8 cellular contexts compared by ENCODE assay signal in the genomic region with DNA sequence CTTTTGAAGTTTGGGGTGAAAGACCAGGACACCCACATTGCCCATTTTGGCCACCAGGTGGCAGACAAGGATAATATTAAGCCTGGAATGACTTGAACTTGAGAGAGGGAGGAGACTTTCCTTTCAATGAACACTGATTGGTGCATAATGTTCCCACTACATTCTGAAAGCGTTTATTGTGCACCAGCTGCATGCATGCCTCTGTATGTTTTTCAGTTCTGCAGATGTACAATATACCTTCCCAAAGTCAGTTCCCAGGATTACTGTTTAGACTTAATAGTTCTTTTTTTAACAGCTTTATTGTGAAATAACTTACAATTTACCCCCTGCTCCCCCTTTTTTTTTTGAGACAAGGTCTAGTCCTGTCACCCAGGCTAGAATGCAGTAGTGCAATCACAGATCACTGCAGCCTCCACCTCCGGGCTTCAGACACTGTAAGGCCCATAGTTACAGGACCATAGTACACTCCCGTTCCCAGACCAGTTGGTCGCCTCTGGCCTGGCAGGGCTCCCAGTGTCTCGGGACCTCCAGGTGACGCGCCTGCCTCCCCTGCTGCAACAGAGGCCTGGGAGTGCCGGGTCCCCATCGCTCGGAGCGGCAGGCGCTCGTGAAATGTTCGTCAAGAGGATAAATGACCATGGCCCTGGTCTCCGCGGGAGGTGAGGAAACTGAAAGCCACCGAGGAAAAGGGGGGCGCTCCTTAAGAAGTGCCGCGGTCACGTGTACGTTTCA. TPM values are rescaled to one million over a fixed set of nuclear protein-coding genes. Genes with fewer than 3 reads are reported as not detected.
DNase-seq lines count a peak whose midpoint lies in the region; ATAC-seq and TF ChIP-seq lines count a peak whose summit lies in the region.

No MANE protein-coding gene starts in this region.

- DNase-seq in COLO668 (lab: John Stamatoyannopoulos, UW; ENCODE audit: unreplicated experiment) (peak; percentile 79), LHCN-M2 (ENCODE audit: low read depth) (peak; percentile 85), SIG-M5 (lab: John Stamatoyannopoulos, UW) (peak; percentile 29), foreskin keratinocyte (peak; percentile 59 to 77), nucleus accumbens (lab: John Stamatoyannopoulos, UW) (peak in 48 of 56 donors; percentile 12 to 90 (median 60)), stromal cell of bone marrow (ENCODE audit: low read depth) (peak; percentile 73)
- peak; percentile 93 for DNase-seq in activated effector memory CD4-positive, alpha-beta T cell treated with anti-CD3 and anti-CD28 coated beads, Interleukin-2, amount 50 U/mL, for 16 hours

- peak; percentile 72 for ATAC-seq in GM21390 (IDR thresholded peaks at IDR 0.05; ENCODE audit: unreplicated experiment)
- peak; percentile 64 for ATAC-seq in foreskin keratinocyte

- no peaks in the 10 kb centered on the region for H3K27me3 ChIP-seq in foreskin keratinocyte

- TF ChIP-seq CTCF in foreskin keratinocyte (conservative IDR thresholded peaks at IDR 0.05): peak; percentile 95

- no peaks in the 10 kb centered on the region for H3K4me1 ChIP-seq in foreskin keratinocyte

- H3K27ac ChIP-seq in foreskin keratinocyte: no peak overlapping the region

RNA-seq across cellular contexts. Expression of a gene that starts 12.2 kb away (rescaled TPM):
- total RNA-seq in LHCN-M2 (2014; rRNA removed): 45.8 and 53.4 TPM in 2 replicates
- 29.1 TPM for polyA plus RNA-seq in LHCN-M2 (2012)
- total RNA-seq in foreskin keratinocyte: 33.5 and 34.0 TPM in 2 replicates
- polyA plus RNA-seq in foreskin keratinocyte: 16.9 and 19.0 TPM in 2 replicates

RNA-seq across cellular contexts. Expression of a gene that starts 13.3 kb away (rescaled TPM):
- total RNA-seq in LHCN-M2 (2014; rRNA removed) (147 and 148 TPM in 2 replicates), foreskin keratinocyte (118 and 134 TPM in 2 replicates)
- 252 TPM for polyA plus RNA-seq in LHCN-M2 (2012)
- polyA plus RNA-seq in foreskin keratinocyte: 176 and 179 TPM in 2 replicates

RNA-seq across cellular contexts. Expression of a gene that starts 13.6 kb away (rescaled TPM):
- total RNA-seq in LHCN-M2 (2014; rRNA removed) (0.75 and 0.96 TPM in 2 replicates), foreskin keratinocyte (0.88 and 1.1 TPM in 2 replicates)
- polyA plus RNA-seq in LHCN-M2 (2012): 0.05 TPM
- 0.43 and 0.55 TPM in 2 replicates for polyA plus RNA-seq in foreskin keratinocyte

RNA-seq across cellular contexts. Expression of a gene that starts 22.1 kb away (rescaled TPM):
- total RNA-seq in LHCN-M2 (2014; rRNA removed): 1.1 and 1.7 TPM in 2 replicates
- 1.1 TPM for polyA plus RNA-seq in LHCN-M2 (2012)
- total RNA-seq in foreskin keratinocyte: 1.5 and 2.2 TPM in 2 replicates
- polyA plus RNA-seq in foreskin keratinocyte: 1.7 and 3.1 TPM in 2 replicates

RNA-seq across cellular contexts. Expression of a gene that starts 28.8 kb away (rescaled TPM):
- total RNA-seq in LHCN-M2 (2014; rRNA removed) (not detected in 2 replicates), foreskin keratinocyte (0.07 TPM in 1 of 2 replicates, not detected in the other)
- polyA plus RNA-seq in LHCN-M2 (2012): not detected
- 0.02 TPM in 1 of 2 replicates, not detected in the other for polyA plus RNA-seq in foreskin keratinocyte

Comparison
In these comparisons a context has a peak if more than half of its experiments do, and no peak if none do; other contexts are left out.
1. DNase-seq: peak in every context shown above with its lines; median percentile 93 in activated effector memory CD4-positive, alpha-beta T cell treated with anti-CD3 and anti-CD28 coated beads, Interleukin-2, amount 50 U/mL, for 16 hours; 85 in LHCN-M2; 79 in COLO668; 73 in stromal cell of bone marrow; 68 in foreskin keratinocyte; 60 in nucleus accumbens; 29 in SIG-M5.